ENCODE assay signal across 1 cellular context in genomic region chr2:47070920-47071824, GRCh38.
TF ChIP-seq lines count a peak whose summit lies in the region.

No MANE protein-coding gene starts in this region.

TF ChIP-seq in HepG2, 621 proteins besides CTCF, POLR2A, EP300 and RAD21 (continued from another document and continues in another):
- TF ChIP-seq ZBTB40 (IDR thresholded peaks at IDR 0.05) (no peak), ZBTB40 (CRISPR knock-in tag; IDR thresholded peaks at IDR 0.05) (peak; percentile 40; the same call in 1 of the 2 replicates), ZNF562 (CRISPR knock-in tag; IDR thresholded peaks at IDR 0.05; ENCODE audit: borderline replicate concordance) (no peak), ZNF75D (CRISPR knock-in tag; IDR thresholded peaks at IDR 0.05; ENCODE audit: borderline replicate concordance) (no peak), ZNF720 (CRISPR knock-in tag; IDR thresholded peaks at IDR 0.05) (no peak), HES4 (CRISPR knock-in tag; IDR thresholded peaks at IDR 0.05; ENCODE audit: borderline replicate concordance) (peak; percentile 85; the same call in 1 of the 2 replicates), MXD3 (CRISPR knock-in tag; IDR thresholded peaks at IDR 0.05) (no peak), MBD4 (IDR thresholded peaks at IDR 0.05; ENCODE audit: borderline replicate concordance, low read length) (no peak), HIC2 (CRISPR knock-in tag; IDR thresholded peaks at IDR 0.05; ENCODE audit: low read depth) (peak; percentile 62), ZBTB37 (CRISPR knock-in tag; IDR thresholded peaks at IDR 0.05) (no peak; the same call in 1 of the 2 replicates), ZNF451 (CRISPR knock-in tag; IDR thresholded peaks at IDR 0.05) (no peak), RFXANK (CRISPR knock-in tag; IDR thresholded peaks at IDR 0.05) (no peak), ZNF143 (CRISPR knock-in tag; IDR thresholded peaks at IDR 0.05) (0 out of 2 replicates have a peak, but pooled peaks have one; percentile 8), ZNF788 (CRISPR knock-in tag; IDR thresholded peaks at IDR 0.05; ENCODE audit: borderline replicate concordance) (peak; percentile 67; the same call in 1 of the 2 replicates), TGIF2 (CRISPR knock-in tag; IDR thresholded peaks at IDR 0.05) (peak; percentile 12), PAX8 (CRISPR knock-in tag; IDR thresholded peaks at IDR 0.05; ENCODE audit: borderline replicate concordance) (no peak), ETV5 (CRISPR knock-in tag; IDR thresholded peaks at IDR 0.05; ENCODE audit: borderline replicate concordance) (peak; percentile 93), SNAPC2 (CRISPR knock-in tag; IDR thresholded peaks at IDR 0.05) (0 out of 2 replicates have a peak, but pooled peaks have one; percentile 76), CENPX (CRISPR knock-in tag; IDR thresholded peaks at IDR 0.05) (no peak), HDAC6 (IDR thresholded peaks at IDR 0.05; ENCODE audit: low read depth, low read length) (no peak), NR0B2 (CRISPR knock-in tag; IDR thresholded peaks at IDR 0.05) (no peak), RELA (CRISPR knock-in tag; IDR thresholded peaks at IDR 0.05) (no peak; the same call in 1 of the 2 replicates), CENPBD1 (CRISPR knock-in tag; IDR thresholded peaks at IDR 0.05; ENCODE audit: borderline replicate concordance, low read depth) (no peak), U2AF2 (IDR thresholded peaks at IDR 0.05; ENCODE audit: low read depth, low read length) (no peak), ZNF605 (CRISPR knock-in tag; IDR thresholded peaks at IDR 0.05) (peak; percentile 9; the same call in 1 of the 2 replicates), SAFB2 (CRISPR knock-in tag; IDR thresholded peaks at IDR 0.05; ENCODE audit: borderline replicate concordance, low read depth) (0 out of 2 replicates have a peak, but pooled peaks have one; percentile 9), E2F2 (CRISPR knock-in tag; IDR thresholded peaks at IDR 0.05; ENCODE audit: borderline replicate concordance) (no peak; the same call in 1 of the 2 replicates), MED13 (CRISPR knock-in tag; IDR thresholded peaks at IDR 0.05) (peak; percentile 82; the same call in 1 of the 2 replicates), ZIK1 (CRISPR knock-in tag; IDR thresholded peaks at IDR 0.05; ENCODE audit: borderline replicate concordance, low read depth) (no peak), HMG20A (CRISPR knock-in tag; IDR thresholded peaks at IDR 0.05; ENCODE audit: borderline replicate concordance) (peak; percentile 59), ZFP91 (CRISPR knock-in tag; IDR thresholded peaks at IDR 0.05; ENCODE audit: borderline replicate concordance) (peak; percentile 52), ZNF136 (CRISPR knock-in tag; IDR thresholded peaks at IDR 0.05; ENCODE audit: low read depth) (peak; percentile 58; the same call in 1 of the 2 replicates), IKZF1 (IDR thresholded peaks at IDR 0.05) (no peak), SIX4 (CRISPR knock-in tag; IDR thresholded peaks at IDR 0.05) (peak; percentile 99), U2AF1 (optimal IDR thresholded peaks at IDR 0.05; ENCODE audit: low read depth, low read length) (no peak), DNMT3B (CRISPR knock-in tag; conservative IDR thresholded peaks at IDR 0.05) (peak; percentile 96), ZEB1 (IDR thresholded peaks at IDR 0.05; ENCODE audit: insufficient replicate concordance, low read depth) (no peak), ZNF782 (CRISPR knock-in tag; IDR thresholded peaks at IDR 0.05; ENCODE audit: borderline replicate concordance) (no peak; the same call in 1 of the 2 replicates), NFRKB (IDR thresholded peaks at IDR 0.05) (no peak), YEATS4 (CRISPR knock-in tag; IDR thresholded peaks at IDR 0.05; ENCODE audit: borderline replicate concordance) (no peak), ZZZ3 (CRISPR knock-in tag; IDR thresholded peaks at IDR 0.05; ENCODE audit: borderline replicate concordance) (no peak), ZSCAN29 (CRISPR knock-in tag; conservative IDR thresholded peaks at IDR 0.05) (0 out of 2 replicates have a peak, but pooled peaks have one; percentile 56), ZNF296 (CRISPR knock-in tag; conservative IDR thresholded peaks at IDR 0.05) (peak; percentile 70), ZNF235 (CRISPR knock-in tag; IDR thresholded peaks at IDR 0.05; ENCODE audit: borderline replicate concordance) (no peak), ZNF570 (CRISPR knock-in tag; IDR thresholded peaks at IDR 0.05; ENCODE audit: borderline replicate concordance) (no peak), ZNF280B (CRISPR knock-in tag; IDR thresholded peaks at IDR 0.05; ENCODE audit: borderline replicate concordance) (0 out of 2 replicates have a peak, but pooled peaks have one; percentile 12), ZFP36 (IDR thresholded peaks at IDR 0.05; ENCODE audit: borderline replicate concordance, low read depth, low read length, partially characterized antibody) (no peak), TSC22D2 (CRISPR knock-in tag; IDR thresholded peaks at IDR 0.05; ENCODE audit: borderline replicate concordance) (no peak)
